24 cellular contexts compared by ENCODE assay signal in genomic region chr18:41155025-41155424, GRCh38.
"Had no signal": no experiment of that assay in that cellular context is flagged by ENCODE, and none has a peak within 500 bp of the region (broad histone marks: within the 10 kb centered on the region; RNA-seq: fewer than 3 reads in every experiment).

No MANE protein-coding gene starts in this region.

- H3K27ac ChIP-seq: colonic mucosa, epithelial cell of prostate, esophagus squamous epithelium, gastrocnemius medialis, heart right ventricle, left lung, lower lobe of right lung had no signal

- H3K36me3 ChIP-seq: colonic mucosa, esophagus squamous epithelium, gastrocnemius medialis, heart right ventricle, left lung, lower lobe of right lung had no signal

- H3K9me3 ChIP-seq: colonic mucosa, esophagus squamous epithelium, gastrocnemius medialis, heart right ventricle, left lung, lower lobe of right lung, mucosa of descending colon had no signal

- ATAC-seq: effector memory CD8-positive, alpha-beta T cell; esophagus mucosa; gastrocnemius medialis; heart right ventricle; left lung; left ventricle myocardium superior; lower lobe of right lung; mucosa of descending colon had no signal

- H3K4me3 ChIP-seq: colonic mucosa, esophagus squamous epithelium, gastrocnemius medialis, heart right ventricle, left lung, lower lobe of right lung, mucosa of descending colon had no signal

- H3K4me1 ChIP-seq: colonic mucosa, esophagus squamous epithelium, gastrocnemius medialis, heart right ventricle, left lung, lower lobe of right lung had no signal

- H3K27me3 Mint-ChIP-seq: dendritic cell treated with granulocyte-macrophage colony-stimulating factor and Interleukin-4, amounts not matched to agents 40 ng/mL and 50 ng/mL, for 4 days; effector memory CD8-positive, alpha-beta T cell had no signal

- H3K27ac Mint-ChIP-seq: dendritic cell treated with granulocyte-macrophage colony-stimulating factor and Interleukin-4, amounts not matched to agents 40 ng/mL and 50 ng/mL, for 4 days; effector memory CD8-positive, alpha-beta T cell; endodermal cell; mesothelial cell of epicardium had no signal

- H3K4me1 Mint-ChIP-seq: endodermal cell had no signal

- H3K36me3 Mint-ChIP-seq: mesothelial cell of epicardium had no signal

- DNase-seq: colonic mucosa; cortex of kidney; effector CD8-positive, alpha-beta T cell; effector memory CD8-positive, alpha-beta T cell; endodermal cell; erythroblast; esophagus squamous epithelium; foreskin fibroblast; foreskin melanocyte; gastrocnemius medialis; glutamatergic neuron; head of caudate nucleus; heart right ventricle; hippocampal formation; left cardiac atrium; left ventricle myocardium superior; lower lobe of right lung; mesenchymal stem cell; mucosa of descending colon had no signal

- H3K27me3 ChIP-seq: colonic mucosa, esophagus squamous epithelium, gastrocnemius medialis, heart right ventricle, left lung had no signal

- H3K4me3 Mint-ChIP-seq: dendritic cell treated with granulocyte-macrophage colony-stimulating factor and Interleukin-4, amounts not matched to agents 40 ng/mL and 50 ng/mL, for 4 days; effector memory CD8-positive, alpha-beta T cell; endodermal cell; mesothelial cell of epicardium had no signal
